In the genomic region with DNA sequence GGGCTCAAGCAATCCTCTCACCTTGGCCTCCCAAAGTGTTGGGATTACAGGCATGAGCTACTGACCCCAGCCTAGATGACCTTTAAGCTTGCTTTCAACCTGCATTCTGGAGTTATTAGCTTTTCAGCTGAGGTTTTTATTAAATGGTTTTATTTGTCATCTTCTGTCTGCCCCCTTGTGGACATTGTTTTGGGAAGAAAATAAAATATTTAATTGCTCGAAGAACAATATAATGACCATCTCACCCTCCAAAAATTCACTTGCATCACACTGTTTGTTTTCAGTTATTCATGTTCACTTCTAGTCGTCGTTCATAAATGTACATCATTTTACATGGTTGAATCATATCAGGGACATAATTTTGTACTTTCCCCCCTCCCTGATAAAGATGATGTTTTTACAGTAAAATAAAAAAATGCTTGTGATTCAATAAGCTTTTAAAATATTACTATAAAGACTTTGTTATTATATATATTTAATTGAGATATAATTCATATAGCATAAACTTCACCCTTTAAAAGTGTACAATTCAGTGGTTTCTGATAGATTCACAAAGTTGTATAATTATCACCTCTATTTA, we compare ENCODE assay signal across 8 cellular contexts. TPM values are rescaled to one million over a fixed set of nuclear protein-coding genes. Genes with fewer than 3 reads are reported as not detected.
DNase-seq lines count a peak whose midpoint lies in the region; ATAC-seq and TF ChIP-seq lines count a peak whose summit lies in the region.

No MANE protein-coding gene starts in this region.

- no peak for DNase-seq in GM06990 (ENCODE audit: extremely low read depth, insufficient read length)
- peak; percentile 20 for DNase-seq in NCI-H146 treated with DMSO at 0.1 percent for 48 hours (lab: John Stamatoyannopoulos, UW; ENCODE audit: unreplicated experiment)
- DNase-seq in dermis blood vessel endothelial cell, result peak; percentile 71
- no peak for DNase-seq in prostate gland (ENCODE audit: low spot score)
- no peak for DNase-seq in NK-92 treated with Interleukin-12 subunit alpha and Interleukin-12 subunit beta, amount 100 ng/mL, for 24 hours (lab: John Stamatoyannopoulos, UW)

- ATAC-seq in HG03439 (IDR thresholded peaks at IDR 0.05; ENCODE audit: unreplicated experiment), result no peak
- ATAC-seq in GM21529 (IDR thresholded peaks at IDR 0.05; ENCODE audit: unreplicated experiment), result no peak
- ATAC-seq in HG03045 (IDR thresholded peaks at IDR 0.05; ENCODE audit: unreplicated experiment), result no peak

- WGBS in prostate gland, result 8% methylated on average over 3 of the region's 3 CpGs

- no peaks in the 10 kb centered on the region for H3K36me3 ChIP-seq in GM06990 (ENCODE audit: control insufficient read depth, insufficient read depth, low read length)
- no peaks in the 10 kb centered on the region for H3K36me3 ChIP-seq in prostate gland

- peak; percentile 38 for TF ChIP-seq CTCF in GM06990 (IDR thresholded peaks at IDR 0.05; ENCODE audit: insufficient read depth, low read length, poor library complexity, severe bottlenecking)
- peak in 3 of 4 experiments; percentile 19 to 40 (median 31) for TF ChIP-seq CTCF in prostate gland (IDR thresholded peaks at IDR 0.05)

- H3K4me3 ChIP-seq in GM06990 (replicated peaks; ENCODE audit: low read depth, low read length), result no peak overlapping the region
- H3K4me3 ChIP-seq in prostate gland, result no peak overlapping the region

- H3K27me3 ChIP-seq in GM06990 (replicated peaks; ENCODE audit: control insufficient read depth, insufficient read depth, low read length) (no peaks in the 10 kb centered on the region), prostate gland (replicated peaks; ENCODE audit: insufficient read depth) (no peaks in the 10 kb centered on the region)

- H3K4me1 ChIP-seq in prostate gland (replicated peaks), result no peaks in the 10 kb centered on the region

- H3K9me3 ChIP-seq in prostate gland, result no peaks in the 10 kb centered on the region

- no peak overlapping the region for H3K27ac ChIP-seq in prostate gland

- intact Hi-C loops in prostate gland (cut with DNase I), result loop anchor here (5.0 kb wide), 1 partner anchor 155 kb away; no protein-coding TSS in a partner anchor

- no peak for TF ChIP-seq POLR2A in prostate gland (IDR thresholded peaks at IDR 0.05)

RNA-seq across cellular contexts. Expression of a gene that starts 10.1 kb away (rescaled TPM):
- 23.0 and 30.2 TPM in 2 replicates for total RNA-seq in dermis blood vessel endothelial cell
- total RNA-seq in prostate gland, result 10 to 100 TPM; 30.1 to 34.2 TPM

RNA-seq across cellular contexts. Expression of a gene that starts 10.5 kb away (rescaled TPM):
- total RNA-seq in dermis blood vessel endothelial cell (0.85 and 1.1 TPM in 2 replicates), prostate gland (1 to 10 TPM in 1 of 2 donors, under 1 TPM in 1; 0.23 to 4.3 TPM)

RNA-seq across cellular contexts. Expression of a gene that starts 20.2 kb away (rescaled TPM):
- total RNA-seq in dermis blood vessel endothelial cell (under 0.01 TPM in 1 of 2 replicates, not detected in the other), prostate gland (1 to 10 TPM in 1 of 2 donors, not detected in 1; 1.3 TPM)

RNA-seq across cellular contexts. Expression of a gene that starts 34.1 kb away (rescaled TPM):
- 4.3 and 14.6 TPM in 2 replicates for total RNA-seq in dermis blood vessel endothelial cell
- 1 to 10 TPM in 1 of 2 donors, under 1 TPM in 1; 0.46 to 5.2 TPM for total RNA-seq in prostate gland

Comparison
In these comparisons a context has a peak if more than half of its experiments do, and no peak if none do; other contexts are left out.
1. DNase-seq: peak in NCI-H146 treated with DMSO at 0.1 percent for 48 hours (single experiment) and dermis blood vessel endothelial cell (single experiment); none in GM06990 (single experiment), prostate gland (single experiment) and NK-92 treated with Interleukin-12 subunit alpha and Interleukin-12 subunit beta, amount 100 ng/mL, for 24 hours (single experiment).